Comparison of ENCODE assay signal across 1 cellular context in the genomic region with DNA sequence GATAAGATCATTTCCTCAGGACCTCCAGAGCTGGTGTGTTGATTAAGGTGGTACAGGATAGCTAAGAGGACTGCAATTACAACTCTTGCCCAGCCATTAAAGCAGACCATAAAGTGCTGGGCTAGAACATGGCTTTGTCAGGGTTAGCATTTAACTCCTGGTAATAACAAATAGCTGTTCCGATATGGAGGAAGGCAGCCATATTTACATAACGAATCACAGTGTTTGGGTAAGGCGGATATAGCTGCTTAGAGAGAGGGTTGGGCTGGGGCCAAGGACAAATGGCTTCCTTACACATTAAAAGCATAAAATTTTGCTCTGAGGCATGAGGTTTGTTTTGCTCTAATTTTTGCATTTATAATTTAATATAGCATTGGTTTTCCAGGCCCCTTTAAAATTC.
TF ChIP-seq lines count a peak whose summit lies in the region.

No MANE protein-coding gene starts in this region.

TF ChIP-seq in HepG2, 621 proteins besides CTCF, POLR2A, EP300 and RAD21 (continued from another document):
- TF ChIP-seq, protein P1, sequence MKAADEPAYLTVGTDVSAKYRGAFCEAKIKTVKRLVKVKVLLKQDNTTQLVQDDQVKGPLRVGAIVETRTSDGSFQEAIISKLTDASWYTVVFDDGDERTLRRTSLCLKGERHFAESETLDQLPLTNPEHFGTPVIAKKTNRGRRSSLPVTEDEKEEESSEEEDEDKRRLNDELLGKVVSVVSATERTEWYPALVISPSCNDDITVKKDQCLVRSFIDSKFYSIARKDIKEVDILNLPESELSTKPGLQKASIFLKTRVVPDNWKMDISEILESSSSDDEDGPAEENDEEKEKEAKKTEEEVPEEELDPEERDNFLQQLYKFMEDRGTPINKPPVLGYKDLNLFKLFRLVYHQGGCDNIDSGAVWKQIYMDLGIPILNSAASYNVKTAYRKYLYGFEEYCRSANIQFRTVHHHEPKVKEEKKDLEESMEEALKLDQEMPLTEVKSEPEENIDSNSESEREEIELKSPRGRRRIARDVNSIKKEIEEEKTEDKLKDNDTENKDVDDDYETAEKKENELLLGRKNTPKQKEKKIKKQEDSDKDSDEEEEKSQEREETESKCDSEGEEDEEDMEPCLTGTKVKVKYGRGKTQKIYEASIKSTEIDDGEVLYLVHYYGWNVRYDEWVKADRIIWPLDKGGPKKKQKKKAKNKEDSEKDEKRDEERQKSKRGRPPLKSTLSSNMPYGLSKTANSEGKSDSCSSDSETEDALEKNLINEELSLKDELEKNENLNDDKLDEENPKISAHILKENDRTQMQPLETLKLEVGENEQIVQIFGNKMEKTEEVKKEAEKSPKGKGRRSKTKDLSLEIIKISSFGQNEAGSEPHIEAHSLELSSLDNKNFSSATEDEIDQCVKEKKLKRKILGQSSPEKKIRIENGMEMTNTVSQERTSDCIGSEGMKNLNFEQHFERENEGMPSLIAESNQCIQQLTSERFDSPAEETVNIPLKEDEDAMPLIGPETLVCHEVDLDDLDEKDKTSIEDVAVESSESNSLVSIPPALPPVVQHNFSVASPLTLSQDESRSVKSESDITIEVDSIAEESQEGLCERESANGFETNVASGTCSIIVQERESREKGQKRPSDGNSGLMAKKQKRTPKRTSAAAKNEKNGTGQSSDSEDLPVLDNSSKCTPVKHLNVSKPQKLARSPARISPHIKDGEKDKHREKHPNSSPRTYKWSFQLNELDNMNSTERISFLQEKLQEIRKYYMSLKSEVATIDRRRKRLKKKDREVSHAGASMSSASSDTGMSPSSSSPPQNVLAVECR (CRISPR knock-in tag; IDR thresholded peaks at IDR 0.05; ENCODE audit: borderline replicate concordance): no peak
- TF ChIP-seq BHLHE40 (IDR thresholded peaks at IDR 0.05; ENCODE audit: low read length): no peak
- TF ChIP-seq SOX13 (IDR thresholded peaks at IDR 0.05): no peak
- TF ChIP-seq SOX13 (CRISPR knock-in tag; conservative IDR thresholded peaks at IDR 0.05 in 1 of 2, IDR thresholded peaks at IDR 0.05 in 1 of 2): peak in 1 of 2 experiments; percentile 65; a peak in 1 of 4 replicates
- TF ChIP-seq KLF15 (CRISPR knock-in tag; IDR thresholded peaks at IDR 0.05; ENCODE audit: borderline replicate concordance): no peak
- TF ChIP-seq ZNF75D (CRISPR knock-in tag; IDR thresholded peaks at IDR 0.05; ENCODE audit: borderline replicate concordance): no peak
TF ChIP-seq in HepG2: peak in this region for 44.
